Comparison of ENCODE assay signal across 8 cellular contexts in genomic region chr7:154006381-154006780, GRCh38. TPM values are rescaled to one million over a fixed set of nuclear protein-coding genes. Genes with fewer than 3 reads are reported as not detected.
"Had no signal": no experiment of that assay in that cellular context is flagged by ENCODE, and none has a peak within 500 bp of the region (broad histone marks: within the 10 kb centered on the region; RNA-seq: fewer than 3 reads in every experiment).

No MANE protein-coding gene starts in this region.

RNA-seq across cellular contexts. Expression of gene DPP6, which starts 45.8 kb away (rescaled TPM):
- total RNA-seq: LHCN-M2; MCF 10A; OCI-LY7; PC-9; SJCRH30; T-cell; T-helper 1 cell treated with Interleukin-12 subunit alpha and Interleukin-12 subunit beta and Interleukin-4 antibody, amounts not matched to agents 30 ng/mL and 1 ng/mL, for 36 hours; T-helper 17 cell had no signal
